8 cellular contexts compared by ENCODE assay signal in genomic region chr16:30052671-30053372, GRCh38. TPM values are rescaled to one million over a fixed set of nuclear protein-coding genes. Genes with fewer than 3 reads are reported as not detected.
DNase-seq lines count a peak whose midpoint lies in the region; ATAC-seq and TF ChIP-seq lines count a peak whose summit lies in the region.

No MANE protein-coding gene starts in this region.

- H3K36me3 ChIP-seq in CD8-positive, alpha-beta memory T cell (ENCODE audit: insufficient read depth, low read length): no peaks in the 10 kb centered on the region

- POLR2A ChIA-PET in CD8-positive, alpha-beta memory T cell (lab: Charles Lee): interaction anchor here (1.6 kb wide), 1 partner anchor 13 kb away, joined by 10 read pairs; the partner anchor contains the start of gene ALDOA
- POLR2A ChIA-PET in RWPE1 (lab: Yijun Ruan, JAX; ENCODE audit: low non-redundant PET): interaction anchor here (0.5 to 2.1 kb wide), 2 partner anchors 14 to 21 kb away, joined by 8 read pairs; no protein-coding TSS in a partner anchor

- H3K27ac ChIP-seq in CD8-positive, alpha-beta memory T cell (ENCODE audit: low read depth, low read length): peak overlapping the region; percentile 54
- H3K27ac ChIP-seq in RWPE1: peak overlapping the region; percentile 90

- H3K4me1 ChIP-seq in CD8-positive, alpha-beta memory T cell (ENCODE audit: insufficient read depth, low read length): peaks cover 6% of the 10 kb centered on the region

- CTCF ChIA-PET in CD8-positive, alpha-beta memory T cell (lab: Charles Lee): interaction anchor here (0.8 kb wide), 1 partner anchor 21 kb away, joined by 3 read pairs; no protein-coding TSS in a partner anchor
- CTCF ChIA-PET in RWPE1 (lab: Yijun Ruan, JAX): interaction anchor here (0.7 to 0.9 kb wide), 2 partner anchors 20 to 22 kb away, joined by 4 read pairs; partner anchors contain the start of gene TLCD3B

- H3K4me1 Mint-ChIP-seq in CD8-positive, alpha-beta memory T cell: peaks cover 0 to 22% (median 12%) of the 10 kb centered on the region in 3 donors
- H3K4me1 Mint-ChIP-seq in nephron progenitor cell: peaks cover 57% of the 10 kb centered on the region

- no peaks in the 10 kb centered on the region for H3K9me3 ChIP-seq in CD8-positive, alpha-beta memory T cell (ENCODE audit: low read length)

- H3K4me3 Mint-ChIP-seq in CD8-positive, alpha-beta memory T cell: peak overlapping the region; percentile 83 to 92 (median 87)
- H3K4me3 Mint-ChIP-seq in nephron progenitor cell: peak overlapping the region; percentile 85

- TF ChIP-seq CTCF in RWPE1 (conservative IDR thresholded peaks at IDR 0.05; ENCODE audit: low read depth): no peak
- no peak for TF ChIP-seq CTCF in nephron progenitor cell (IDR thresholded peaks at IDR 0.05)

- H3K27ac Mint-ChIP-seq in CD8-positive, alpha-beta memory T cell: peak overlapping the region in 5 of 8 donors; percentile 32 to 75 (median 63)
- H3K27ac Mint-ChIP-seq in nephron progenitor cell: peak overlapping the region; percentile 29

- H3K36me3 Mint-ChIP-seq in CD8-positive, alpha-beta memory T cell: no peaks in the 10 kb centered on the region
- no peaks in the 10 kb centered on the region for H3K36me3 Mint-ChIP-seq in nephron progenitor cell (ENCODE audit: low read depth)

- peak overlapping the region; percentile 67 for H3K4me3 ChIP-seq in CD8-positive, alpha-beta memory T cell (ENCODE audit: low read length)

- H3K9me3 Mint-ChIP-seq in CD8-positive, alpha-beta memory T cell: no peaks in the 10 kb centered on the region
- no peaks in the 10 kb centered on the region for H3K9me3 Mint-ChIP-seq in nephron progenitor cell

- peak; percentile 78 to 91 (median 82) for DNase-seq in CD8-positive, alpha-beta memory T cell
- DNase-seq in M059J (ENCODE audit: low read depth) (peak; percentile 94), RWPE1 (ENCODE audit: low spot score) (peak; percentile 95), fibroblast of the conjunctiva (ENCODE audit: low read depth) (peak; percentile 80), nephron progenitor cell (peak; percentile 96)
- DNase-seq in activated T-helper 9 cell treated with anti-CD3 and anti-CD28 coated beads, Interleukin-2, amount 50 U/mL, for 16 hours (ENCODE audit: low read depth): peak; percentile 85
- peak; percentile 88 for DNase-seq in stimulated activated naive CD4-positive, alpha-beta T cell treated with Interleukin-2 at 50 U/mL for 16 hours (lab: John Stamatoyannopoulos, UW)

- ATAC-seq in GM21515 (IDR thresholded peaks at IDR 0.05; ENCODE audit: unreplicated experiment): peak; percentile 52

- no peaks in the 10 kb centered on the region for H3K27me3 Mint-ChIP-seq in CD8-positive, alpha-beta memory T cell
- peaks cover 7% of the 10 kb centered on the region for H3K27me3 Mint-ChIP-seq in nephron progenitor cell (ENCODE audit: low read depth, poor library complexity)

- no peaks in the 10 kb centered on the region for H3K27me3 ChIP-seq in CD8-positive, alpha-beta memory T cell (ENCODE audit: insufficient read depth, low read length, poor library complexity, severe bottlenecking)

RNA-seq across cellular contexts. Expression of gene ALDOA, which starts 12.7 kb away (rescaled TPM):
- 1,000 to 10,000 TPM; 1,907 to 1,909 TPM for total RNA-seq in CD8-positive, alpha-beta memory T cell
- polyA plus RNA-seq in CD8-positive, alpha-beta memory T cell: 1,157 TPM
- total RNA-seq in M059J (2014; rRNA removed; shearing (Covaris generic)): 3,016 and 3,039 TPM in 2 replicates

RNA-seq across cellular contexts. Expression of gene TLCD3B, which starts 21.8 kb away (rescaled TPM):
- total RNA-seq in CD8-positive, alpha-beta memory T cell: under 1 TPM; 0.55 to 0.84 TPM
- polyA plus RNA-seq in CD8-positive, alpha-beta memory T cell: not detected
- total RNA-seq in M059J (2014; rRNA removed; shearing (Covaris generic)): 0.42 TPM in 1 of 2 replicates, not detected in the other

RNA-seq across cellular contexts. Expression of gene PPP4C, which starts 23.0 kb away (rescaled TPM):
- 100 to 1,000 TPM; 137 to 149 TPM for total RNA-seq in CD8-positive, alpha-beta memory T cell
- polyA plus RNA-seq in CD8-positive, alpha-beta memory T cell: 201 TPM
- 143 and 169 TPM in 2 replicates for total RNA-seq in M059J (2014; rRNA removed; shearing (Covaris generic))

RNA-seq across cellular contexts. Expression of gene C16orf92, which starts 29.8 kb away (rescaled TPM):
- not detected for total RNA-seq in CD8-positive, alpha-beta memory T cell
- not detected for polyA plus RNA-seq in CD8-positive, alpha-beta memory T cell
- total RNA-seq in M059J (2014; rRNA removed; shearing (Covaris generic)): not detected in 2 replicates

RNA-seq across cellular contexts. Expression of gene TBX6, which starts 38.9 kb away (rescaled TPM):
- total RNA-seq in CD8-positive, alpha-beta memory T cell: under 1 TPM; 0.71 to 0.83 TPM
- not detected for polyA plus RNA-seq in CD8-positive, alpha-beta memory T cell
- total RNA-seq in M059J (2014; rRNA removed; shearing (Covaris generic)): 0.39 TPM in 1 of 2 replicates, not detected in the other

Comparison
In these comparisons a context has a peak if more than half of its experiments do, and no peak if none do; other contexts are left out.
1. Peak in every context shown above with its lines: DNase-seq, ATAC-seq, H3K4me3 ChIP-seq and H3K27ac ChIP-seq.